25 cellular contexts compared by ENCODE assay signal in genomic region chrX:148389629-148390028, GRCh38.
"Had no signal": no experiment of that assay in that cellular context is flagged by ENCODE, and none has a peak within 500 bp of the region (broad histone marks: within the 10 kb centered on the region; RNA-seq: fewer than 3 reads in every experiment).

No MANE protein-coding gene starts in this region.

- H2AFZ ChIP-seq: PC-9 had no signal

- H3K4me3 ChIP-seq: cardiac muscle cell, PC-9 had no signal

- DNase-seq: activated CD4-positive, alpha-beta T cell treated with anti-CD3 and anti-CD28 coated beads for 48 hours; activated CD4-positive, alpha-beta T cell treated with anti-CD3 and anti-CD28 coated beads, Interleukin-2, amount 50 U/mL, for 4 hours; activated CD4-positive, CD25-positive, alpha-beta regulatory T cell treated with anti-CD3 and anti-CD28 coated beads, Interleukin-2, amount 50 U/mL, for 72 hours; activated CD8-positive, alpha-beta memory T cell treated with anti-CD3 and anti-CD28 coated beads, Interleukin-2, amount 50 U/mL, for 48 hours; activated CD8-positive, alpha-beta T cell treated with anti-CD3 and anti-CD28 coated beads, Interleukin-2, amount 10 ng/mL, durations not matched to agents 7 days and 5 days; activated naive CD4-positive, alpha-beta T cell treated with Interleukin-2 at 50 U/mL for 16 hours; activated T-cell treated with anti-CD3 and anti-CD28 coated beads, Interleukin-2, amount 50 U/mL, for 1 hour; amygdala; brain microvascular endothelial cell; Karpas-422; MM.1S; NCI-H1092; NCI-H1417; NCI-H2029; NCI-H345; NCI-H510A; NCI-H526 treated with DMSO at 0.1 percent for 48 hours; NCI-H82; PC-9; SHP77 treated with DMSO at 0.1 percent for 48 hours; T-helper 17 cell; T-helper 9 cell had no signal

- H3K27me3 Mint-ChIP-seq: activated naive CD8-positive, alpha-beta T cell; T-helper 17 cell had no signal

- H3K9me3 Mint-ChIP-seq: WTC11 had no signal

- H3K36me3 Mint-ChIP-seq: activated naive CD8-positive, alpha-beta T cell; WTC11 had no signal

- H3K27ac Mint-ChIP-seq: activated CD8-positive, alpha-beta T cell treated with anti-CD3 and anti-CD28 coated beads, Interleukin-2, amount 10 ng/mL, durations not matched to agents 7 days and 5 days; activated naive CD8-positive, alpha-beta T cell; T-helper 17 cell; WTC11 had no signal

- H3K27me3 ChIP-seq: brain microvascular endothelial cell, cardiac muscle cell had no signal

- H3K4me2 ChIP-seq: PC-9 had no signal

- ATAC-seq: activated CD8-positive, alpha-beta T cell treated with anti-CD3 and anti-CD28 coated beads, Interleukin-2, amount 10 ng/mL, durations not matched to agents 7 days and 5 days; T-helper 17 cell; WTC11 had no signal

- H3K4me3 Mint-ChIP-seq: activated CD8-positive, alpha-beta T cell treated with anti-CD3 and anti-CD28 coated beads, Interleukin-2, amount 10 ng/mL, durations not matched to agents 7 days and 5 days; activated naive CD8-positive, alpha-beta T cell; T-helper 17 cell; WTC11 had no signal

- H3K27ac ChIP-seq: brain microvascular endothelial cell, cardiac muscle cell, PC-9 had no signal

- H3K36me3 ChIP-seq: brain microvascular endothelial cell, cardiac muscle cell had no signal
